1 cellular context compared by ENCODE assay signal in genomic region chr4:99013402-99013843, GRCh38.
TF ChIP-seq lines count a peak whose summit lies in the region.

No MANE protein-coding gene starts in this region.

TF ChIP-seq in K562, 482 proteins besides CTCF, POLR2A, EP300 and RAD21:
- peak in 1 of 2 experiments; percentile 79; a peak in 1 of 4 replicates for TF ChIP-seq SRF (CRISPR knock-in tag; IDR thresholded peaks at IDR 0.05)
- TF ChIP-seq ZFP91 (CRISPR knock-in tag; IDR thresholded peaks at IDR 0.05): no peak
- peak; percentile 33; the same call in 1 of the 2 replicates for TF ChIP-seq CC2D1A (IDR thresholded peaks at IDR 0.05)
